ENCODE assay signal across 18 cellular contexts in the genomic region with DNA sequence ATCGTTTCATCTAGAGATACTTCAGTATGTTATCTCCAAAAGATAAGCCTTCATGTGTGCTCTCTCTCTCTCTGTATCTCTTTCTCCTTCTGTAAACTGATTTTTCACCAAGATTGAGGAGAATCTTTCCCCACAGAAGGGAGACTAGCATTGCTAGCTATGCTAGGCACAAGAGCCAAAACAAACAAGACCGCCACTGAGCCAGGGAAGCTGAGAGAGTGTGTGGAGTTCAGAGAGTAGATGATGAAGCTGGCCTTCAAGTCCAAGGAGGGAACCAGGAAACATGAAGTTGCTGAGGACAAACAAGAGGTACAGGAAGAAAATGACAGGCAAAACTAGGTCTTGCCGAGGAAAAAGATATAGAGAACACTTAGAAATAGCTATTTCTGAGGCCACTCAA. TPM values are rescaled to one million over a fixed set of nuclear protein-coding genes. Genes with fewer than 3 reads are reported as not detected.
DNase-seq lines count a peak whose midpoint lies in the region; ATAC-seq, FAIRE-seq and TF ChIP-seq lines count a peak whose summit lies in the region.
"Had no signal": no experiment of that assay in that cellular context is flagged by ENCODE, and none has a peak within 500 bp of the region (broad histone marks: within the 10 kb centered on the region; RNA-seq: fewer than 3 reads in every experiment).

No MANE protein-coding gene starts in this region.

- peaks cover 67% of the 10 kb centered on the region for H3K4me1 Mint-ChIP-seq in osteocyte (ENCODE audit: unreplicated experiment)

- H3K9me3 ChIP-seq in right lobe of liver (no peaks in the 10 kb centered on the region), HepG2 (ENCODE audit: low read length) (no peaks in the 10 kb centered on the region), kidney (ENCODE audit: control insufficient read depth in 1 of 2, low read length in 2 of 2) (no peaks in the 10 kb centered on the region)

- no peak overlapping the region for H3K9ac ChIP-seq in HepG2 (ENCODE audit: insufficient read depth, low read depth, low read length)
- no peak overlapping the region for H3K9ac ChIP-seq in kidney (ENCODE audit: low read length in 2 of 2)
- H3K9ac ChIP-seq: GM23248 had no signal

- H3K36me3 ChIP-seq in right lobe of liver = no peaks in the 10 kb centered on the region
- no peaks in the 10 kb centered on the region for H3K36me3 ChIP-seq in HepG2 (replicated peaks in 1 of 2; ENCODE audit: control insufficient read depth in 1 of 2, insufficient read depth in 2 of 2, low read length in 2 of 2)
- H3K36me3 ChIP-seq in kidney (ENCODE audit: control insufficient read depth in 1 of 2, insufficient read depth in 2 of 2, low read length in 2 of 2) = no peaks in the 10 kb centered on the region

- POLR2A ChIA-PET in HepG2 (lab: Yijun Ruan, JAX) = no interaction called here

- TF ChIP-seq EP300 in HepG2 (IDR thresholded peaks at IDR 0.05; ENCODE audit: low read depth in 2 of 2, low read length in 2 of 2) (no peak), HepG2 (CRISPR knock-in tag; IDR thresholded peaks at IDR 0.05; ENCODE audit: borderline replicate concordance) (no peak)

- H3K27ac Mint-ChIP-seq in osteocyte (ENCODE audit: unreplicated experiment) = peak overlapping the region; percentile 52

- TF ChIP-seq RAD21 in HepG2 (CRISPR knock-in tag; IDR thresholded peaks at IDR 0.05) = no peak

- no peak overlapping the region for H3K4me2 ChIP-seq in HepG2 (ENCODE audit: low read depth, low read length)

- no peaks in the 10 kb centered on the region for H3K79me2 ChIP-seq in HepG2 (ENCODE audit: insufficient read depth, low read length)

- no TSS peak for BruUV-seq in HepG2 (replicated peaks; lab: Mats Ljungman, UMichigan)

- H3K36me3 Mint-ChIP-seq in osteocyte (ENCODE audit: unreplicated experiment) = peaks cover 2% of the 10 kb centered on the region

- FAIRE-seq in HepG2 (lab: Jason Lieb, UNC) = no peak
- FAIRE-seq in kidney (lab: Jason Lieb, UNC) = no peak
- FAIRE-seq: HTR-8/SVneo had no signal

- H3K9me3 Mint-ChIP-seq in osteocyte (ENCODE audit: unreplicated experiment) = peaks cover 5% of the 10 kb centered on the region

- H4K20me1 ChIP-seq in HepG2 (ENCODE audit: insufficient read depth, low read length) = no peaks in the 10 kb centered on the region

- 27% methylated on average over 3 of the region's 3 CpGs for WGBS in right lobe of liver (ENCODE audit: insufficient coverage, low coverage, low lambda C conversion rate, missing lambda C conversion rate)
- WGBS in HepG2 (ENCODE audit: low lambda C conversion rate) = 6% methylated on average over 3 of the region's 3 CpGs

- no peak for DNase-seq in right lobe of liver
- no peak for DNase-seq in HepG2 (ENCODE audit: low spot score)
- DNase-seq in fibroblast of pulmonary artery (ENCODE audit: low read depth) = peak; percentile 21
- DNase-seq in osteocyte (ENCODE audit: extremely low spot score, unreplicated experiment) = no peak
- no peak for DNase-seq in NCI-H345 treated with DMSO at 0.1 percent for 48 hours (lab: John Stamatoyannopoulos, UW; ENCODE audit: unreplicated experiment)
- DNase-seq in stimulated activated CD4-positive, alpha-beta T cell treated with anti-CD3 and anti-CD28 coated beads, Interleukin-4, amount 100 ng/mL, for 1 hour = no peak
- no peak for DNase-seq in kidney
- DNase-seq in NCI-H2227 (lab: John Stamatoyannopoulos, UW; ENCODE audit: unreplicated experiment) = no peak
- DNase-seq: AML-193, GM23248, MV-4-11, NCI-H1417 treated with DMSO at 0.1 percent for 48 hours, NCI-H2081, NCI-H526 treated with DMSO at 0.1 percent for 48 hours had no signal

- H3K27me3 Mint-ChIP-seq in osteocyte (ENCODE audit: unreplicated experiment) = peaks cover 4% of the 10 kb centered on the region

- no peak for TF ChIP-seq CTCF in right lobe of liver (IDR thresholded peaks at IDR 0.05)
- no peak for TF ChIP-seq CTCF in HepG2 (CRISPR knock-in tag; IDR thresholded peaks at IDR 0.05)
- no peak for TF ChIP-seq CTCF in fibroblast of pulmonary artery (IDR thresholded peaks at IDR 0.05; ENCODE audit: low read length, missing control alignments)
- no peak for TF ChIP-seq CTCF in osteocyte (IDR thresholded peaks at IDR 0.05)
- no peak for TF ChIP-seq CTCF in kidney (IDR thresholded peaks at IDR 0.05; ENCODE audit: borderline replicate concordance, extremely low read depth, insufficient read depth)

- TF ChIP-seq POLR2A in right lobe of liver (IDR thresholded peaks at IDR 0.05) (no peak), HepG2 (IDR thresholded peaks at IDR 0.05; ENCODE audit: insufficient read depth in 1 of 2, low read depth in 2 of 2, low read length in 2 of 2) (no peak)

- ATAC-seq in right lobe of liver (peak; percentile 35 to 72 (median 60)), HepG2 (no peak)
- ATAC-seq: HCT116 had no signal

- CTCF ChIA-PET in HepG2 (lab: Yijun Ruan, JAX; ENCODE audit: low intra/inter-chr PET ratio, low total read pairs) = no interaction called here

- H3K27me3 ChIP-seq in right lobe of liver (no peaks in the 10 kb centered on the region), HepG2 (ENCODE audit: control insufficient read depth in 1 of 2, insufficient read depth in 2 of 2, low read length in 2 of 2) (peaks cover 0 to 4% of the 10 kb centered on the region in 2 experiments; a peak in 1 of 5 replicates)

- H3K4me3 Mint-ChIP-seq in osteocyte (ENCODE audit: unreplicated experiment) = no peak overlapping the region

- H3K27ac ChIP-seq in right lobe of liver (no peak overlapping the region), HepG2 (ENCODE audit: extremely low read length, insufficient read depth, low read length) (no peak overlapping the region), kidney (ENCODE audit: low read depth in 2 of 2, low read length in 2 of 2) (no peak overlapping the region)
- H3K27ac ChIP-seq: GM23248, RWPE1 had no signal

- in situ Hi-C loops in HepG2 (cut with HindIII; ENCODE audit: extremely low pct_ligation_motif_present, low pct_unique_long_range_greater_than_20kb) = no loop called here

- H3K4me3 ChIP-seq in right lobe of liver = no peak overlapping the region
- H3K4me3 ChIP-seq in HepG2 (replicated peaks in 1 of 3; ENCODE audit: insufficient read depth in 1 of 3, low read depth in 2 of 3, low read length in 3 of 3) = no peak overlapping the region
- H3K4me3 ChIP-seq in fibroblast of pulmonary artery (replicated peaks; ENCODE audit: low read depth, low read length) = no peak overlapping the region
- H3K4me3 ChIP-seq in kidney (ENCODE audit: low read length in 2 of 2) = no peak overlapping the region
- H3K4me3 ChIP-seq: GM23248 had no signal

- no peak overlapping the region for H2AFZ ChIP-seq in HepG2 (ENCODE audit: low read length)
- H2AFZ ChIP-seq: GM23248 had no signal

- H3K4me1 ChIP-seq in right lobe of liver = peaks cover 0 to 14% (median 3%) of the 10 kb centered on the region in 4 donors
- H3K4me1 ChIP-seq in HepG2 (ENCODE audit: insufficient read depth, low read length) = no peaks in the 10 kb centered on the region
- no peaks in the 10 kb centered on the region for H3K4me1 ChIP-seq in kidney (ENCODE audit: control insufficient read depth in 1 of 2, insufficient read depth in 1 of 2, low read depth in 1 of 2, low read length in 2 of 2)

- intact Hi-C loops in right lobe of liver (cut with DNase I) (no loop called here), HepG2 (cut with micrococcal nuclease; ENCODE audit: unreplicated experiment) (no loop called here), kidney (cut with DNase I) (no loop called here)

TF ChIP-seq in HepG2, 621 proteins besides CTCF, POLR2A, EP300 and RAD21:
- TF ChIP-seq MZF1 (CRISPR knock-in tag; IDR thresholded peaks at IDR 0.05; ENCODE audit: borderline replicate concordance) (no peak), AHR (CRISPR knock-in tag; IDR thresholded peaks at IDR 0.05) (no peak), ZNF768 (CRISPR knock-in tag; IDR thresholded peaks at IDR 0.05) (no peak)

RNA-seq across cellular contexts. Expression of gene DAPL1, which starts 23.4 kb away (rescaled TPM):
- total RNA-seq in right lobe of liver (not detected), HepG2 (2016; rRNA removed; fragmentation: Illumina TruSeq; extraction: Trizol) (not detected in 2 replicates), osteocyte (not detected in 2 replicates), kidney (0.50 TPM)
- not detected in 2 replicates for total RNA-seq in HepG2 (2016; cell fraction: cytosol; rRNA removed; fragmentation: Illumina TruSeq; extraction: Trizol; ENCODE audit: low read depth)
- total RNA-seq in HepG2 (2016; cell fraction: insoluble cytoplasmic fraction; rRNA removed; fragmentation: Illumina TruSeq; extraction: Trizol) = not detected in 2 replicates
- total RNA-seq in HepG2 (2016; cell fraction: membrane; rRNA removed; fragmentation: Illumina TruSeq; extraction: Trizol) = not detected in 2 replicates
- total RNA-seq in HepG2 (2016; cell fraction: nucleus; rRNA removed; fragmentation: Illumina TruSeq; extraction: Trizol) = not detected in 2 replicates
- polyA plus RNA-seq in HepG2 (2011; rRNA removed) (not detected in 2 replicates), kidney (ENCODE audit: insufficient read depth, low read depth, low replicate concordance) (3.6 TPM)
- polyA plus RNA-seq in HepG2 (2011; cell fraction: cytosol; rRNA removed) = not detected in 2 replicates
- polyA plus RNA-seq in HepG2 (2011; cell fraction: nucleus; rRNA removed) = not detected in 2 replicates
- polyA plus RNA-seq in HepG2 (2012) = not detected in 2 replicates
- not detected in 2 replicates for polyA plus RNA-seq in HepG2 (2016; cell fraction: cytosol; fragmentation: Illumina TruSeq; extraction: Trizol; ENCODE audit: low read depth)
- polyA plus RNA-seq in HepG2 (2016; cell fraction: insoluble cytoplasmic fraction; fragmentation: Illumina TruSeq; extraction: Trizol; ENCODE audit: low read depth) = not detected in 2 replicates
- polyA plus RNA-seq in HepG2 (2016; cell fraction: membrane; fragmentation: Illumina TruSeq; extraction: Trizol; ENCODE audit: low read depth) = not detected in 2 replicates
- polyA plus RNA-seq in HepG2 (2016; cell fraction: nucleus; fragmentation: Illumina TruSeq; extraction: Trizol; ENCODE audit: insufficient read depth, low read depth) = not detected in 2 replicates
- polyA minus RNA-seq in HepG2 (2011; rRNA and poly(A)+ RNA removed; ENCODE audit: low replicate concordance) = not detected in 2 replicates
- polyA minus RNA-seq in HepG2 (2011; cell fraction: cytosol; rRNA and poly(A)+ RNA removed) = not detected in 2 replicates
- polyA minus RNA-seq in HepG2 (2011; cell fraction: nucleus; rRNA and poly(A)+ RNA removed) = not detected in 2 replicates
- total RNA-seq: G401, GM23248 had no signal
- polyA plus RNA-seq: GM23248 had no signal
